ENCODE assay signal across 8 cellular contexts in genomic region chr11:68461284-68461861, GRCh38. TPM values are rescaled to one million over a fixed set of nuclear protein-coding genes. Genes with fewer than 3 reads are reported as not detected.
DNase-seq lines count a peak whose midpoint lies in the region; ATAC-seq lines count a peak whose summit lies in the region.

No MANE protein-coding gene starts in this region.

- H3K4me3 ChIP-seq in aorta (ENCODE audit: low read length in 2 of 2) = peak overlapping the region; percentile 98 to 99

- H3K27ac ChIP-seq in aorta (ENCODE audit: low read depth in 1 of 2, low read length in 2 of 2) = peak overlapping the region; percentile 49 to 99

- no peaks in the 10 kb centered on the region for H3K9me3 ChIP-seq in aorta (ENCODE audit: control insufficient read depth, low read length)

- no peaks in the 10 kb centered on the region for H3K27me3 ChIP-seq in aorta (ENCODE audit: control insufficient read depth in 1 of 2, insufficient read depth in 2 of 2, low read length in 1 of 2)

- H3K4me1 ChIP-seq in aorta (ENCODE audit: control insufficient read depth in 1 of 2, insufficient read depth in 2 of 2, low read length in 2 of 2) = peaks cover 0 to 3% of the 10 kb centered on the region in 2 donors

- no peaks in the 10 kb centered on the region for H3K36me3 ChIP-seq in aorta (ENCODE audit: control insufficient read depth in 1 of 2, insufficient read depth in 2 of 2, low read length in 1 of 2)

- 0% methylated on average over 22 of the region's 22 CpGs for WGBS in aorta, 2 donors

- peak; percentile 29 for DNase-seq in NCI-H345 (lab: John Stamatoyannopoulos, UW)
- no peak for DNase-seq in NCI-H345 treated with DMSO at 0.1 percent for 48 hours (lab: John Stamatoyannopoulos, UW; ENCODE audit: unreplicated experiment)
- peak; percentile 78 for DNase-seq in NCI-H69 (lab: John Stamatoyannopoulos, UW)
- DNase-seq in central memory CD4-positive, alpha-beta T cell = peak; percentile 16
- peak; percentile 28 for DNase-seq in mesenteric fat pad (ENCODE audit: low spot score)
- DNase-seq in aorta = no peak

- intact Hi-C loops in aorta (cut with DNase I) = loop anchor here (5.0 to 10.0 kb wide), 3 partner anchors 41 to 113 kb away; no protein-coding TSS in a partner anchor

- ATAC-seq in aorta (ENCODE audit: low FRiP score) (no peak), HG03565 (IDR thresholded peaks at IDR 0.05; ENCODE audit: unreplicated experiment) (no peak), HG02885 (IDR thresholded peaks at IDR 0.05; ENCODE audit: poor library complexity, unreplicated experiment) (no peak)

RNA-seq across cellular contexts. Expression of gene PPP6R3, which starts 0.8 kb away (rescaled TPM):
- 81.3 TPM for total RNA-seq in mesenteric fat pad
- total RNA-seq in aorta = 100 to 1,000 TPM in 1 of 2 donors, 10 to 100 TPM in 1; 96.1 to 109 TPM
- polyA plus RNA-seq in aorta = 10 to 100 TPM; 18.8 to 34.7 TPM

Comparison
In these comparisons a context has a peak if more than half of its experiments do, and no peak if none do; other contexts are left out.
1. DNase-seq: peak in NCI-H345 (single experiment), NCI-H69 (single experiment), central memory CD4-positive, alpha-beta T cell (single experiment) and mesenteric fat pad (single experiment); none in NCI-H345 treated with DMSO at 0.1 percent for 48 hours (single experiment) and aorta (0 of 2).